In the genomic region with DNA sequence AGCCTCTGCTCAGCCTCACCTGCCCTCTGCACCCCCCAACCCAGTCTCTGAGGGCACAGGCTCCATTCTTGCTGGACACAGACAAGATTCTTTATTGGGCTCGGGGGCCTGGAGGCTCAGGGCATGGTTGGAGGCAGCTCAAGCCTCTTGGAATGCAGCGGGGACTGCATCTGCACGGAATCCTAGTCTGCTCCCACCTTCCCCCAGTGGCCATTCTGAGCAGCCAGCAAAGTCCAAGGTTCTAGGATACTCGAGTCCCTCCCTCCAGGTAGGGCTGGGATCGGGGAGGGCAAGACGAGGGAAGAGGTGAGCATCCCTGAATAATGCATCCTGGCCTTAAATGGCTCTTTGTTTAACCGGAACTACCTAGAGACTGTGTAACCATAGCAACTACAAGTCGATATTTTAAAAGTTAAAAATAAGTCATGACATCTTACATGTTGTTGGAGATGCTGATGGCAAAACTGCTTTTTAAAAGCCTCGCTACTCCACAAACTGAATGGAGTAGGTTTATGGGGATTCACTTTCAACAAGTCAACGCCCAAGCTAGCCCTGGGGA, we compare ENCODE assay signal across 17 cellular contexts. TPM values are rescaled to one million over a fixed set of nuclear protein-coding genes. Genes with fewer than 3 reads are reported as not detected.
DNase-seq lines count a peak whose midpoint lies in the region; ATAC-seq and TF ChIP-seq lines count a peak whose summit lies in the region.
"Had no signal": no experiment of that assay in that cellular context is flagged by ENCODE, and none has a peak within 500 bp of the region (broad histone marks: within the 10 kb centered on the region; RNA-seq: fewer than 3 reads in every experiment).

No MANE protein-coding gene starts in this region.

- H3K27me3 ChIP-seq in GM23338 (ENCODE audit: insufficient read depth): no peaks in the 10 kb centered on the region
- H3K27me3 ChIP-seq in endodermal cell (ENCODE audit: control insufficient read depth, insufficient read depth, low read length, poor library complexity, severe bottlenecking): no peaks in the 10 kb centered on the region
- H3K27me3 ChIP-seq: BLaER1 had no signal

- H2AFZ ChIP-seq in GM23338: no peak overlapping the region

- H3K27ac Mint-ChIP-seq in GM23338 (no peak overlapping the region), endodermal cell (no peak overlapping the region), progenitor cell of endocrine pancreas (no peak overlapping the region)

- H3K4me2 ChIP-seq in GM23338: no peak overlapping the region
- H3K4me2 ChIP-seq: BLaER1 had no signal

- H3K27me3 Mint-ChIP-seq in GM23338 (ENCODE audit: insufficient read depth, low read depth, poor library complexity): peaks cover 1% of the 10 kb centered on the region
- peaks cover 25% of the 10 kb centered on the region for H3K27me3 Mint-ChIP-seq in endodermal cell (ENCODE audit: insufficient read depth)
- H3K27me3 Mint-ChIP-seq in progenitor cell of endocrine pancreas: peaks cover 3% of the 10 kb centered on the region

- no peaks in the 10 kb centered on the region for H3K4me1 ChIP-seq in GM23338 (ENCODE audit: insufficient read depth)
- peaks cover 13% of the 10 kb centered on the region for H3K4me1 ChIP-seq in endodermal cell (ENCODE audit: control insufficient read depth, insufficient read depth, low read length)
- H3K4me1 ChIP-seq: HAP-1 had no signal

- H3K36me3 Mint-ChIP-seq in GM23338 (ENCODE audit: low read depth): no peaks in the 10 kb centered on the region; the same call in 2 of the 3 replicates
- H3K36me3 Mint-ChIP-seq in endodermal cell (ENCODE audit: low read depth): peaks cover 4% of the 10 kb centered on the region
- H3K36me3 Mint-ChIP-seq in progenitor cell of endocrine pancreas (ENCODE audit: insufficient read depth): no peaks in the 10 kb centered on the region

- no peak overlapping the region for H3K9ac ChIP-seq in endodermal cell (ENCODE audit: extremely low read depth, low read length, poor library complexity, severe bottlenecking)
- H3K9ac ChIP-seq: BLaER1 had no signal

- DNase-seq in GM23338 (ENCODE audit: low spot score) (peak; percentile 68), HuH-7.5 (ENCODE audit: low spot score) (peak; percentile 25), endodermal cell (peak; percentile 76), progenitor cell of endocrine pancreas (ENCODE audit: low spot score, unreplicated experiment) (no peak), GM20000 (ENCODE audit: low spot score) (no peak), C1 segment of cervical spinal cord (lab: John Stamatoyannopoulos, UW) (no peak), HT-29 (ENCODE audit: low spot score) (no peak)
- DNase-seq: KG1, NCI-H146, NCI-H226, NCI-H524 treated with DMSO at 0.1 percent for 48 hours, SHP77 treated with DMSO at 0.1 percent for 48 hours, T-helper 1 cell had no signal

- H3K4me3 Mint-ChIP-seq in GM23338 (no peak overlapping the region), endodermal cell (no peak overlapping the region), progenitor cell of endocrine pancreas (ENCODE audit: low read depth) (no peak overlapping the region)

- H3K4me1 Mint-ChIP-seq in GM23338: peaks cover 7% of the 10 kb centered on the region
- H3K4me1 Mint-ChIP-seq in endodermal cell: peaks cover 33% of the 10 kb centered on the region
- no peaks in the 10 kb centered on the region for H3K4me1 Mint-ChIP-seq in progenitor cell of endocrine pancreas (ENCODE audit: low read depth)

- peak; percentile 78 for ATAC-seq in GM23338
- ATAC-seq: SK-N-SH treated with all-trans-retinoic acid at 6 μM for 48 hours had no signal

- H3K9me3 ChIP-seq in endodermal cell (ENCODE audit: control insufficient read depth, low read length): no peaks in the 10 kb centered on the region
- H3K9me3 ChIP-seq: BLaER1, HAP-1 had no signal

- no peaks in the 10 kb centered on the region for H3F3A ChIP-seq in GM23338 (replicated peaks; ENCODE audit: low read depth)

- WGBS in endodermal cell (ENCODE audit: insufficient coverage in 1 of 2, insufficient read length in 1 of 2), 2 experiments: 80 to 84% methylated on average over 10 of the region's 10 CpGs

- H3K27ac ChIP-seq in GM23338 (ENCODE audit: low read depth): no peak overlapping the region
- no peak overlapping the region for H3K27ac ChIP-seq in endodermal cell (ENCODE audit: low read depth, low read length)
- H3K27ac ChIP-seq: BLaER1 had no signal

- no peaks in the 10 kb centered on the region for H3K9me2 ChIP-seq in GM23338 (ENCODE audit: insufficient read depth)

- H3K79me2 ChIP-seq in GM23338 (replicated peaks; ENCODE audit: insufficient read depth): no peaks in the 10 kb centered on the region

- H3K9me3 Mint-ChIP-seq in GM23338: no peaks in the 10 kb centered on the region
- H3K9me3 Mint-ChIP-seq in endodermal cell: no peaks in the 10 kb centered on the region
- no peaks in the 10 kb centered on the region for H3K9me3 Mint-ChIP-seq in progenitor cell of endocrine pancreas (ENCODE audit: low read depth)

- H3K4me3 ChIP-seq in GM23338 (no peak overlapping the region), endodermal cell (ENCODE audit: low read length) (no peak overlapping the region)
- H3K4me3 ChIP-seq: BLaER1, HAP-1 had no signal

- no peaks in the 10 kb centered on the region for H3K36me3 ChIP-seq in GM23338 (ENCODE audit: insufficient read depth)
- H3K36me3 ChIP-seq in endodermal cell (ENCODE audit: control insufficient read depth, insufficient read depth, low read length): no peaks in the 10 kb centered on the region
- H3K36me3 ChIP-seq: BLaER1, HAP-1 had no signal

- TF ChIP-seq CTCF in GM23338 (conservative IDR thresholded peaks at IDR 0.05; ENCODE audit: low read depth in 2 of 2) (no peak), endodermal cell (conservative IDR thresholded peaks at IDR 0.05) (peak; percentile 64), progenitor cell of endocrine pancreas (IDR thresholded peaks at IDR 0.05; ENCODE audit: unreplicated experiment) (peak; percentile 7), GM20000 (IDR thresholded peaks at IDR 0.05; ENCODE audit: extremely low read depth, missing control alignments) (no peak)

- H4K20me1 ChIP-seq in GM23338 (replicated peaks; ENCODE audit: insufficient read depth): no peaks in the 10 kb centered on the region
- H4K20me1 ChIP-seq: BLaER1 had no signal

TF ChIP-seq in GM23338, 12 proteins besides CTCF, POLR2A, EP300 and RAD21 (continues in another document):
- TF ChIP-seq STAT1 (IDR thresholded peaks at IDR 0.05; ENCODE audit: unreplicated experiment): no peak
- TF ChIP-seq ZNF331 (CRISPR knock-in tag; IDR thresholded peaks at IDR 0.05; ENCODE audit: low read depth): no peak

RNA-seq across cellular contexts. Expression of a gene that starts 10.7 kb away (rescaled TPM):
- not detected in 2 replicates for total RNA-seq in GM23338 (2014; rRNA removed; shearing (Covaris generic))
- 0.37 and 0.85 TPM in 2 replicates for polyA plus RNA-seq in GM23338 (2016; fragmentation: Nextera tagmentation; extraction: Ambion mirVana)
- total RNA-seq in endodermal cell (1 to 10 TPM in 1 of 2 donors, under 1 TPM in 1; 0.22 to 1.6 TPM), progenitor cell of endocrine pancreas (0.44 and 1.3 TPM in 2 replicates)
- not detected for polyA plus RNA-seq in endodermal cell (2013, experiment 1 of 2)
- polyA plus RNA-seq in endodermal cell (2013, experiment 2 of 2): not detected
- 0.03 and 1.8 TPM in 2 replicates for total RNA-seq in HT-29 (2014; rRNA removed; shearing (Covaris generic))
- total RNA-seq: Daoy had no signal

RNA-seq across cellular contexts. Expression of a gene that starts 38.1 kb away (rescaled TPM):
- 0.45 and 0.70 TPM in 2 replicates for total RNA-seq in GM23338 (2014; rRNA removed; shearing (Covaris generic))
- 0.91 and 0.99 TPM in 2 replicates for polyA plus RNA-seq in GM23338 (2016; fragmentation: Nextera tagmentation; extraction: Ambion mirVana)
- 1 to 10 TPM; 6.2 to 6.9 TPM for total RNA-seq in endodermal cell
- 2.0 TPM for polyA plus RNA-seq in endodermal cell (2013, experiment 1 of 2)
- polyA plus RNA-seq in endodermal cell (2013, experiment 2 of 2): 2.1 TPM
- 6.1 and 7.9 TPM in 2 replicates for total RNA-seq in progenitor cell of endocrine pancreas
- total RNA-seq in HT-29 (2014; rRNA removed; shearing (Covaris generic)): 3.1 and 5.6 TPM in 2 replicates

RNA-seq across cellular contexts. Expression of a gene that starts 54.9 kb away (rescaled TPM):
- 4.9 and 5.7 TPM in 2 replicates for total RNA-seq in GM23338 (2014; rRNA removed; shearing (Covaris generic))
- polyA plus RNA-seq in GM23338 (2016; fragmentation: Nextera tagmentation; extraction: Ambion mirVana): 3.6 and 3.7 TPM in 2 replicates
- total RNA-seq in endodermal cell (10 to 100 TPM; 27.6 to 51.0 TPM), progenitor cell of endocrine pancreas (11.3 and 12.6 TPM in 2 replicates)
- polyA plus RNA-seq in endodermal cell (2013, experiment 1 of 2): 4.7 TPM
- polyA plus RNA-seq in endodermal cell (2013, experiment 2 of 2): 5.1 TPM
- total RNA-seq in HT-29 (2014; rRNA removed; shearing (Covaris generic)): not detected in 2 replicates

Comparison
In these comparisons a context has a peak if more than half of its experiments do, and no peak if none do; other contexts are left out.
1. DNase-seq: peak in GM23338 (single experiment), HuH-7.5 (single experiment) and endodermal cell (single experiment); none in progenitor cell of endocrine pancreas (single experiment), GM20000 (single experiment), C1 segment of cervical spinal cord (0 of 14) and HT-29 (single experiment).
2. CTCF ChIP-seq: peak in endodermal cell (single experiment) and progenitor cell of endocrine pancreas (single experiment); none in GM23338 (0 of 2) and GM20000 (single experiment).